In genomic region chr16:636206-637080, GRCh38 we compare ENCODE assay signal across 8 cellular contexts. TPM values are rescaled to one million over a fixed set of nuclear protein-coding genes. Genes with fewer than 3 reads are reported as not detected.
A peak's percentile ranks its signal among the peaks of the same experiment; 100 is the strongest.
DNase-seq lines count a peak whose midpoint lies in the region; ATAC-seq, FAIRE-seq and TF ChIP-seq lines count a peak whose summit lies in the region.

Gene METTL26 (minus strand): TSS chr16:636305. CDS start chr16:636290, 15 bp downstream.

- peak within 1 kb of the TSS; percentile 90 for H2AFZ ChIP-seq in Loucy (ENCODE audit: low read length)

- H3K4me3 ChIP-seq in Loucy (ENCODE audit: low read length, poor library complexity, severe bottlenecking) (peak within 1 kb of the TSS; percentile 90), RWPE2 (ENCODE audit: severe bottlenecking) (peak within 1 kb of the TSS; percentile 82)

- no peaks in the 10 kb centered on the region for H3F3A ChIP-seq in Loucy (ENCODE audit: low read depth)

- peaks cover 14% of the 10 kb centered on the region for H3K79me2 ChIP-seq in Loucy (ENCODE audit: insufficient read depth, low read length)

- ATAC-seq in RWPE2 (ENCODE audit: low read depth), result peak; percentile 82
- ATAC-seq in natural killer cell treated with Interleukin-12 subunit alpha and Interleukin-12 subunit beta and Interleukin-15 and Interleukin-18, amount 100 ng/mL, for 72 hours, result peak; percentile 91 to 93

- peak within 1 kb of the TSS; percentile 83 for H3K9ac ChIP-seq in Loucy (ENCODE audit: low read depth, low read length, poor library complexity, severe bottlenecking)

- TF ChIP-seq POLR2A in H54 (IDR thresholded peaks at IDR 0.05; ENCODE audit: low read depth, low read length), result peak; percentile 88

- TF ChIP-seq CTCF in Loucy (conservative IDR thresholded peaks at IDR 0.05; ENCODE audit: low read length) (no peak), RWPE2 (IDR thresholded peaks at IDR 0.05; ENCODE audit: poor library complexity, severe bottlenecking) (peak; percentile 10)

- H3K9me3 ChIP-seq in Loucy (ENCODE audit: insufficient read depth, low read depth, low read length) (no peaks in the 10 kb centered on the region), RWPE2 (ENCODE audit: severe bottlenecking) (no peaks in the 10 kb centered on the region)

- peaks cover 8% of the 10 kb centered on the region for H3K4me1 Mint-ChIP-seq in activated T-helper 2 cell treated with anti-CD3 and anti-CD28 coated beads, Interferon-gamma antibody, Interleukin-2, Interleukin-4, amounts not matched to agents 10 μg/mL and 5 μg/mL and 100 μg/mL, durations not matched to agents 14 hours and 24 hours and 36 hours (ENCODE audit: low read depth)
- H3K4me1 Mint-ChIP-seq in natural killer cell treated with Interleukin-12 subunit alpha and Interleukin-12 subunit beta and Interleukin-15 and Interleukin-18, amount 100 ng/mL, for 72 hours (ENCODE audit: low read depth in 2 of 2), result peaks cover 6 to 7% of the 10 kb centered on the region in 2 donors

- no peak for FAIRE-seq in H54 (lab: Jason Lieb, UNC)

- peaks cover 8% of the 10 kb centered on the region for H3K36me3 Mint-ChIP-seq in activated T-helper 2 cell treated with anti-CD3 and anti-CD28 coated beads, Interferon-gamma antibody, Interleukin-2, Interleukin-4, amounts not matched to agents 10 μg/mL and 5 μg/mL and 100 μg/mL, durations not matched to agents 14 hours and 24 hours and 36 hours (ENCODE audit: low read depth)
- no peaks in the 10 kb centered on the region for H3K36me3 Mint-ChIP-seq in natural killer cell treated with Interleukin-12 subunit alpha and Interleukin-12 subunit beta and Interleukin-15 and Interleukin-18, amount 100 ng/mL, for 72 hours

- H3K36me3 ChIP-seq in Loucy (ENCODE audit: insufficient read depth, low read length) (no peaks in the 10 kb centered on the region), RWPE2 (ENCODE audit: low read depth) (no peaks in the 10 kb centered on the region)

- no peaks in the 10 kb centered on the region for H3K27me3 ChIP-seq in Loucy (ENCODE audit: insufficient read depth, low read length, poor library complexity, severe bottlenecking)
- no peaks in the 10 kb centered on the region for H3K27me3 ChIP-seq in RWPE2 (ENCODE audit: insufficient read depth, poor library complexity, severe bottlenecking)

- H3K4me1 ChIP-seq in Loucy (ENCODE audit: insufficient read depth, low read length, poor library complexity, severe bottlenecking) (no peaks in the 10 kb centered on the region), RWPE2 (ENCODE audit: insufficient read depth, poor library complexity, severe bottlenecking) (no peaks in the 10 kb centered on the region)

- H4K20me1 ChIP-seq in Loucy (ENCODE audit: insufficient read depth, low read length, poor library complexity, severe bottlenecking), result no peaks in the 10 kb centered on the region

- H3K27me3 Mint-ChIP-seq in activated T-helper 2 cell treated with anti-CD3 and anti-CD28 coated beads, Interferon-gamma antibody, Interleukin-2, Interleukin-4, amounts not matched to agents 10 μg/mL and 5 μg/mL and 100 μg/mL, durations not matched to agents 14 hours and 24 hours and 36 hours (ENCODE audit: low read depth), result no peaks in the 10 kb centered on the region
- H3K27me3 Mint-ChIP-seq in natural killer cell treated with Interleukin-12 subunit alpha and Interleukin-12 subunit beta and Interleukin-15 and Interleukin-18, amount 100 ng/mL, for 72 hours, result no peaks in the 10 kb centered on the region

- DNase-seq in ELR (ENCODE audit: low read depth) (peak; percentile 94), H54 (ENCODE audit: insufficient read length, low spot score) (peak; percentile 95), RWPE2 (ENCODE audit: low spot score) (peak; percentile 97), fibroblast of peridontal ligament (ENCODE audit: extremely low read depth) (peak; percentile 91)
- DNase-seq in activated T-helper 2 cell treated with anti-CD3 and anti-CD28 coated beads, Interferon-gamma antibody, Interleukin-2, Interleukin-4, amounts not matched to agents 10 μg/mL and 5 μg/mL and 100 μg/mL, durations not matched to agents 14 hours and 24 hours and 36 hours (ENCODE audit: low spot score), result peak; percentile 91
- peak; percentile 93 for DNase-seq in natural killer cell treated with Interleukin-12 subunit alpha and Interleukin-12 subunit beta and Interleukin-15 and Interleukin-18, amount 100 ng/mL, for 72 hours (ENCODE audit: low spot score)
- peak; percentile 92 for DNase-seq in stimulated activated naive CD4-positive, alpha-beta T cell treated with Interleukin-2 at 50 U/mL for 16 hours (lab: John Stamatoyannopoulos, UW)

- H3K27ac ChIP-seq in RWPE2 (ENCODE audit: poor library complexity, severe bottlenecking), result peak within 1 kb of the TSS; percentile 44

- H3K9me3 Mint-ChIP-seq in activated T-helper 2 cell treated with anti-CD3 and anti-CD28 coated beads, Interferon-gamma antibody, Interleukin-2, Interleukin-4, amounts not matched to agents 10 μg/mL and 5 μg/mL and 100 μg/mL, durations not matched to agents 14 hours and 24 hours and 36 hours, result no peaks in the 10 kb centered on the region
- no peaks in the 10 kb centered on the region for H3K9me3 Mint-ChIP-seq in natural killer cell treated with Interleukin-12 subunit alpha and Interleukin-12 subunit beta and Interleukin-15 and Interleukin-18, amount 100 ng/mL, for 72 hours

- no peaks in the 10 kb centered on the region for H3K9me2 ChIP-seq in Loucy (replicated peaks; ENCODE audit: low read depth, low read length)

- peak within 1 kb of the TSS; percentile 94 for H3K4me2 ChIP-seq in Loucy (ENCODE audit: low read depth, low read length, poor library complexity, severe bottlenecking)

- peak within 1 kb of the TSS; percentile 89 for H3K27ac Mint-ChIP-seq in activated T-helper 2 cell treated with anti-CD3 and anti-CD28 coated beads, Interferon-gamma antibody, Interleukin-2, Interleukin-4, amounts not matched to agents 10 μg/mL and 5 μg/mL and 100 μg/mL, durations not matched to agents 14 hours and 24 hours and 36 hours
- peak within 1 kb of the TSS; percentile 96 to 100 for H3K27ac Mint-ChIP-seq in natural killer cell treated with Interleukin-12 subunit alpha and Interleukin-12 subunit beta and Interleukin-15 and Interleukin-18, amount 100 ng/mL, for 72 hours

- intact Hi-C loops in activated T-helper 2 cell treated with anti-CD3 and anti-CD28 coated beads, Interferon-gamma antibody, Interleukin-2, Interleukin-4, amounts not matched to agents 10 μg/mL and 5 μg/mL and 100 μg/mL, durations not matched to agents 14 hours and 24 hours and 36 hours (cut with micrococcal nuclease), result loop anchor here (1.0 to 5.0 kb wide), 3 partner anchors 46 to 109 kb away; partner anchors contain the start of genes CAPN15, JMJD8 and STUB1

- peak within 1 kb of the TSS; percentile 90 for H3K4me3 Mint-ChIP-seq in activated T-helper 2 cell treated with anti-CD3 and anti-CD28 coated beads, Interferon-gamma antibody, Interleukin-2, Interleukin-4, amounts not matched to agents 10 μg/mL and 5 μg/mL and 100 μg/mL, durations not matched to agents 14 hours and 24 hours and 36 hours (ENCODE audit: low read depth)
- peak within 1 kb of the TSS; percentile 85 for H3K4me3 Mint-ChIP-seq in natural killer cell treated with Interleukin-12 subunit alpha and Interleukin-12 subunit beta and Interleukin-15 and Interleukin-18, amount 100 ng/mL, for 72 hours

RNA-seq across cellular contexts. Expression of gene METTL26, which starts in this region (rescaled TPM):
- 128 and 131 TPM in 2 replicates for total RNA-seq in activated T-helper 2 cell treated with anti-CD3 and anti-CD28 coated beads, Interferon-gamma antibody, Interleukin-2, Interleukin-4, amounts not matched to agents 10 μg/mL and 5 μg/mL and 100 μg/mL, durations not matched to agents 14 hours and 24 hours and 36 hours
- 100 to 1,000 TPM in 1 of 2 donors, 10 to 100 TPM in 1; 93.7 to 115 TPM for total RNA-seq in natural killer cell treated with Interleukin-12 subunit alpha and Interleukin-12 subunit beta and Interleukin-15 and Interleukin-18, amount 100 ng/mL, for 72 hours

Comparison
In these comparisons a context has a peak if more than half of its experiments do, and no peak if none do; other contexts are left out.
1. Peak in every context shown above with its lines: DNase-seq, ATAC-seq, H3K4me3 ChIP-seq and H3K27ac ChIP-seq.